8 cellular contexts compared by ENCODE assay signal in genomic region chr3:68878322-68878721, GRCh38. TPM values are rescaled to one million over a fixed set of nuclear protein-coding genes. Genes with fewer than 3 reads are reported as not detected.
DNase-seq lines count a peak whose midpoint lies in the region; ATAC-seq and TF ChIP-seq lines count a peak whose summit lies in the region.

No MANE protein-coding gene starts in this region.

- no peaks in the 10 kb centered on the region for H3K36me3 ChIP-seq in A673 (ENCODE audit: insufficient read depth, low read length, poor library complexity, severe bottlenecking)
- no peaks in the 10 kb centered on the region for H3K36me3 ChIP-seq in hepatocyte (replicated peaks; ENCODE audit: insufficient read depth, low read depth)

- H3K4me3 ChIP-seq in A673 (ENCODE audit: low read depth, low read length, poor library complexity, severe bottlenecking) (no peak overlapping the region), hepatocyte (no peak overlapping the region)

- ATAC-seq in HG03045 (IDR thresholded peaks at IDR 0.05; ENCODE audit: unreplicated experiment), result no peak

- in situ Hi-C loops in GM13976 (cut with MboI; ENCODE audit: low sequenced_read_pairs, unreplicated experiment), result loop anchor here (25.0 kb wide), 3 partner anchors 1516 to 1916 kb away; no protein-coding TSS in a partner anchor

- H3K27ac ChIP-seq in A673 (ENCODE audit: low read depth, low read length, poor library complexity, severe bottlenecking), result no peak overlapping the region
- no peak overlapping the region for H3K27ac ChIP-seq in RWPE1
- H3K27ac ChIP-seq in hepatocyte, result no peak overlapping the region

- POLR2A ChIA-PET in A673 (lab: Charles Lee; ENCODE audit: low non-redundant PET) (no interaction called here), RWPE1 (lab: Yijun Ruan, JAX; ENCODE audit: low non-redundant PET) (no interaction called here)

- DNase-seq in A673 (ENCODE audit: low spot score) (peak; percentile 3), GM13976 (ENCODE audit: low spot score) (no peak), RWPE1 (ENCODE audit: low spot score) (peak; percentile 7), hepatocyte (ENCODE audit: low spot score) (peak; percentile 36), NCI-H2196 treated with DMSO at 0.1 percent for 48 hours (lab: John Stamatoyannopoulos, UW; ENCODE audit: unreplicated experiment) (no peak)
- no peak for DNase-seq in activated CD4-positive, alpha-beta T cell treated with anti-CD3 and anti-CD28 coated beads, Interleukin-2, amount 50 U/mL, for 4 hours
- DNase-seq in stimulated activated CD4-positive, alpha-beta T cell treated with anti-CD3 and anti-CD28 coated beads, Interleukin-15, amount 100 ng/mL, for 24 hours, result no peak

- no TSS peak for BruUV-seq in A673 (replicated peaks; lab: Mats Ljungman, UMichigan)

- no peaks in the 10 kb centered on the region for H3K79me2 ChIP-seq in hepatocyte

- H3K4me2 ChIP-seq in hepatocyte, result no peak overlapping the region

- WGBS in hepatocyte (ENCODE audit: low lambda C conversion rate, missing lambda C conversion rate), result 34% methylated on average over 2 of the region's 2 CpGs

- TF ChIP-seq CTCF in A673 (conservative IDR thresholded peaks at IDR 0.05; ENCODE audit: low read depth, low read length) (peak; percentile 46; the same call in 1 of the 2 replicates), GM13976 (IDR thresholded peaks at IDR 0.05; ENCODE audit: borderline replicate concordance, control extremely low read depth, extremely low read depth, insufficient read depth, missing control alignments) (peak; percentile 27), RWPE1 (conservative IDR thresholded peaks at IDR 0.05; ENCODE audit: low read depth) (peak; percentile 54), hepatocyte (IDR thresholded peaks at IDR 0.05; ENCODE audit: poor library complexity) (peak; percentile 66)

- no peaks in the 10 kb centered on the region for H3K9me2 ChIP-seq in hepatocyte (replicated peaks; ENCODE audit: insufficient read depth)

- CTCF ChIA-PET in A673 (lab: Charles Lee) (no interaction called here), RWPE1 (lab: Yijun Ruan, JAX) (interaction anchor here (0.6 kb wide), 1 partner anchor 1286 kb away, joined by 3 read pairs; no protein-coding TSS in a partner anchor)

- H4K20me1 ChIP-seq in hepatocyte (ENCODE audit: insufficient read depth, poor library complexity, severe bottlenecking), result no peaks in the 10 kb centered on the region

- H3K4me1 ChIP-seq in A673 (ENCODE audit: insufficient read depth, low read length, poor library complexity, severe bottlenecking) (no peaks in the 10 kb centered on the region), hepatocyte (ENCODE audit: insufficient read depth) (peaks cover 2% of the 10 kb centered on the region)

- H2AFZ ChIP-seq in hepatocyte, result no peak overlapping the region

- intact Hi-C loops in A673 (cut with micrococcal nuclease; ENCODE audit: unreplicated experiment), result loop anchor here (5.0 kb wide), 3 partner anchors 94 to 1766 kb away; no protein-coding TSS in a partner anchor

- H3K9me3 ChIP-seq in A673 (ENCODE audit: low read depth, low read length, poor library complexity, severe bottlenecking) (no peaks in the 10 kb centered on the region), hepatocyte (ENCODE audit: low read depth) (no peaks in the 10 kb centered on the region)

- H3K27me3 ChIP-seq in A673 (replicated peaks; ENCODE audit: insufficient read depth, low read depth, low read length, poor library complexity), result no peaks in the 10 kb centered on the region
- H3K27me3 ChIP-seq in hepatocyte, result no peaks in the 10 kb centered on the region

RNA-seq across cellular contexts. Expression of gene TAFA4, which starts 54.0 kb away (rescaled TPM):
- total RNA-seq in A673 (2021), result not detected in 2 replicates
- 3.3 and 4.2 TPM in 2 replicates for total RNA-seq in hepatocyte
- polyA plus RNA-seq in hepatocyte, result 1.4 and 3.6 TPM in 2 replicates

Comparison
In these comparisons a context has a peak if more than half of its experiments do, and no peak if none do; other contexts are left out.
1. DNase-seq: peak in A673 (single experiment), RWPE1 (single experiment) and hepatocyte (single experiment); none in GM13976 (single experiment), NCI-H2196 treated with DMSO at 0.1 percent for 48 hours (single experiment), activated CD4-positive, alpha-beta T cell treated with anti-CD3 and anti-CD28 coated beads, Interleukin-2, amount 50 U/mL, for 4 hours (0 of 2) and stimulated activated CD4-positive, alpha-beta T cell treated with anti-CD3 and anti-CD28 coated beads, Interleukin-15, amount 100 ng/mL, for 24 hours (single experiment).
2. Peak in every context shown above with its lines, with median percentiles within 50 percentile points of each other: CTCF ChIP-seq.